ENCODE assay signal across 15 cellular contexts in the genomic region with DNA sequence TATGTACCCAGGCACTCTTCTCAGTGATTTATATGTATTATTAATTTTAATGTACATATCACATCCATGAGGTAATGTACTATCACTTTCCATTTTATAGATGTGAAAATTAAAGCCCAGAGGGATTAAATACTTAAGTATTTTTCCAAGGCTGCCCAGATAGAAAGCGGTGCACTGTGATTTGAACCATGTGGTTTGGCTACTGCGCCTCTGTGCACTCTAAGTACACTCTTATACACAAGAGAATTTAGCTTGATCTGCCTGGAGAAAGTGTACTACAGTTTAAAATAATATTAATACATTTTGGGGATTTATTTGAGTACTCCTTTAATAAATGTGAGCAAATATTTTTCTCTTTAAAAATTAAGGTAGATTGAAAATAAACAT.
"Had no signal": no experiment of that assay in that cellular context is flagged by ENCODE, and none has a peak within 500 bp of the region (broad histone marks: within the 10 kb centered on the region; RNA-seq: fewer than 3 reads in every experiment).

No MANE protein-coding gene starts in this region.

- H3K9me3 Mint-ChIP-seq: activated naive CD4-positive, alpha-beta T cell treated with anti-CD3 and anti-CD28 coated beads, Interleukin-2, amount 10 ng/mL, durations not matched to agents 7 days and 5 days; activated T-helper 2 cell treated with anti-CD3 and anti-CD28 coated beads, Interferon-gamma antibody, Interleukin-2, Interleukin-4, amounts not matched to agents 10 μg/mL and 5 μg/mL and 100 μg/mL, durations not matched to agents 14 hours and 24 hours and 36 hours; natural killer cell had no signal

- H3K27me3 ChIP-seq: tibial artery had no signal

- H3K36me3 ChIP-seq: lower lobe of right lung, tibial artery had no signal

- H3K27me3 Mint-ChIP-seq: activated naive CD4-positive, alpha-beta T cell treated with anti-CD3 and anti-CD28 coated beads, Interleukin-2, amount 10 ng/mL, durations not matched to agents 7 days and 5 days had no signal

- DNase-seq: activated naive CD4-positive, alpha-beta T cell treated with anti-CD3 and anti-CD28 coated beads, Interleukin-2, amount 10 ng/mL, durations not matched to agents 7 days and 5 days; central memory CD4-positive, alpha-beta T cell; effector CD8-positive, alpha-beta T cell; immature natural killer cell; left cardiac atrium; lower lobe of right lung; mucosa of descending colon; natural killer cell; nucleus accumbens; psoas muscle; stimulated activated CD4-positive, alpha-beta T cell treated with anti-CD3 and anti-CD28 coated beads, Interleukin-15, amount 100 ng/mL, for 24 hours; stimulated activated CD4-positive, alpha-beta T cell treated with anti-CD3 and anti-CD28 coated beads, Interleukin-4, amount 100 ng/mL, for 4 hours; tibial artery had no signal

- H3K4me1 ChIP-seq: psoas muscle had no signal

- H3K36me3 Mint-ChIP-seq: activated naive CD4-positive, alpha-beta T cell treated with anti-CD3 and anti-CD28 coated beads, Interleukin-2, amount 10 ng/mL, durations not matched to agents 7 days and 5 days; immature natural killer cell; natural killer cell had no signal

- H3K4me1 Mint-ChIP-seq: activated naive CD4-positive, alpha-beta T cell treated with anti-CD3 and anti-CD28 coated beads, Interleukin-2, amount 10 ng/mL, durations not matched to agents 7 days and 5 days; immature natural killer cell; natural killer cell had no signal

- H3K9me3 ChIP-seq: lower lobe of right lung, mucosa of descending colon, psoas muscle, tibial artery had no signal

- H3K4me3 ChIP-seq: coronary artery, lower lobe of right lung, mucosa of descending colon, psoas muscle, tibial artery had no signal

- H3K27ac Mint-ChIP-seq: activated naive CD4-positive, alpha-beta T cell treated with anti-CD3 and anti-CD28 coated beads, Interleukin-2, amount 10 ng/mL, durations not matched to agents 7 days and 5 days; activated T-helper 2 cell treated with anti-CD3 and anti-CD28 coated beads, Interferon-gamma antibody, Interleukin-2, Interleukin-4, amounts not matched to agents 10 μg/mL and 5 μg/mL and 100 μg/mL, durations not matched to agents 14 hours and 24 hours and 36 hours; immature natural killer cell; natural killer cell had no signal

- H3K27ac ChIP-seq: coronary artery, lower lobe of right lung, psoas muscle, tibial artery had no signal

- H3K4me3 Mint-ChIP-seq: activated naive CD4-positive, alpha-beta T cell treated with anti-CD3 and anti-CD28 coated beads, Interleukin-2, amount 10 ng/mL, durations not matched to agents 7 days and 5 days; immature natural killer cell; natural killer cell had no signal
